14 cellular contexts compared by ENCODE assay signal in genomic region chr1:33241866-33242265, GRCh38. TPM values are rescaled to one million over a fixed set of nuclear protein-coding genes. Genes with fewer than 3 reads are reported as not detected.
A peak's percentile ranks its signal among the peaks of the same experiment; 100 is the strongest.
DNase-seq lines count a peak whose midpoint lies in the region; ATAC-seq lines count a peak whose summit lies in the region.
"Had no signal": no experiment of that assay in that cellular context is flagged by ENCODE, and none has a peak within 500 bp of the region (broad histone marks: within the 10 kb centered on the region; RNA-seq: fewer than 3 reads in every experiment).

No MANE protein-coding gene starts in this region.

- H3K4me1 Mint-ChIP-seq in T-helper 17 cell: peaks cover 3% of the 10 kb centered on the region

- peak overlapping the region; percentile 19 for H3K27ac Mint-ChIP-seq in T-helper 17 cell
- H3K27ac Mint-ChIP-seq: CD4-positive, alpha-beta T cell had no signal

- peak overlapping the region; percentile 52 for H3K4me3 Mint-ChIP-seq in T-helper 17 cell
- H3K4me3 Mint-ChIP-seq: CD4-positive, alpha-beta T cell had no signal

- no peaks in the 10 kb centered on the region for H3K9me3 ChIP-seq in T-helper 17 cell (ENCODE audit: control insufficient read depth, low read length, poor library complexity, severe bottlenecking)
- H3K9me3 ChIP-seq: Caco-2, HAP-1 had no signal

- ATAC-seq in T-helper 17 cell (no peak), HG03432 (IDR thresholded peaks at IDR 0.05; ENCODE audit: unreplicated experiment) (no peak), GM19397 (IDR thresholded peaks at IDR 0.05; ENCODE audit: unreplicated experiment) (no peak)

- no peaks in the 10 kb centered on the region for H3K36me3 Mint-ChIP-seq in T-helper 17 cell (ENCODE audit: low read depth)

- H3K27me3 Mint-ChIP-seq in T-helper 17 cell: peaks cover 19% of the 10 kb centered on the region

- peak; percentile 63 for DNase-seq in EL
- no peak for DNase-seq in T-helper 17 cell
- DNase-seq in islet precursor cell: peak; percentile 62
- no peak for DNase-seq in kidney glomerular epithelial cell (lab: John Stamatoyannopoulos, UW)
- DNase-seq in DMS153 (lab: John Stamatoyannopoulos, UW): no peak
- DNase-seq: ACHN; AML-193; Caco-2; CD4-positive, alpha-beta T cell; DMS79 treated with DMSO at 0.1 percent for 48 hours; GDM1 had no signal

RNA-seq across cellular contexts. Expression of gene ZNF362, which starts 14.4 kb away (rescaled TPM):
- total RNA-seq in T-helper 17 cell: 10 to 100 TPM; 21.3 to 25.2 TPM

Comparison
In these comparisons a context has a peak if more than half of its experiments do, and no peak if none do; other contexts are left out.
1. DNase-seq: peak in EL (single experiment) and islet precursor cell (single experiment); none in T-helper 17 cell (0 of 3), kidney glomerular epithelial cell (single experiment) and DMS153 (single experiment).